16 cellular contexts compared by ENCODE assay signal in genomic region chr10:47047127-47047504, GRCh38.
DNase-seq lines count a peak whose midpoint lies in the region; ATAC-seq and TF ChIP-seq lines count a peak whose summit lies in the region.
"Had no signal": no experiment of that assay in that cellular context is flagged by ENCODE, and none has a peak within 500 bp of the region (broad histone marks: within the 10 kb centered on the region; RNA-seq: fewer than 3 reads in every experiment).

No MANE protein-coding gene starts in this region.

- no peak overlapping the region for H2AFZ ChIP-seq in H9 (ENCODE audit: low read length)
- H2AFZ ChIP-seq in neural progenitor cell (replicated peaks), result no peak overlapping the region

- H3K9me3 ChIP-seq in H9 (ENCODE audit: control insufficient read depth, low read depth, low read length), result no peaks in the 10 kb centered on the region
- no peaks in the 10 kb centered on the region for H3K9me3 ChIP-seq in neural progenitor cell (ENCODE audit: low read depth)
- H3K9me3 ChIP-seq: tibial artery had no signal

- H3K18ac ChIP-seq in H9 (ENCODE audit: insufficient read length, low read depth, low read length), result no peak overlapping the region

- H3K4me1 Mint-ChIP-seq in H9 (peaks cover 5 to 6% of the 10 kb centered on the region in 2 experiments; a peak in 3 of 4 replicates), WTC11 (peaks cover 3% of the 10 kb centered on the region; the same call in 1 of the 2 replicates), neural progenitor cell (peaks cover 11% of the 10 kb centered on the region)

- no peak overlapping the region for H3K4me3 ChIP-seq in neural progenitor cell
- H3K4me3 ChIP-seq: skin epidermis, tibial artery had no signal

- H2BK20ac ChIP-seq in H9 (ENCODE audit: low read depth, low read length, poor library complexity, severe bottlenecking), result no peak overlapping the region

- no CpG with 5 or more reads among the region's 5 CpGs for WGBS in H9 (ENCODE audit: extremely low coverage, insufficient read length, low lambda C conversion rate)

- no peak overlapping the region for H3K9ac ChIP-seq in H9 (ENCODE audit: extremely low read depth, insufficient read length, low read length)
- H3K9ac ChIP-seq in neural progenitor cell, result no peak overlapping the region

- CTCF ChIA-PET in WTC11 (lab: Charles Lee), result interaction anchor here (0.6 to 3.8 kb wide), 58 partner anchors 9 to 404 kb away, joined by 3 to 69 read pairs (median 6); partner anchors contain the start of gene GDF10

- H3K14ac ChIP-seq in H9 (ENCODE audit: insufficient read depth, low read length), result no peak overlapping the region

- no peak overlapping the region for H3T11ph ChIP-seq in H9 (ENCODE audit: low read length)

- no peak overlapping the region for H4K91ac ChIP-seq in H9 (ENCODE audit: insufficient read length, low read depth, low read length)

- H3K4me1 ChIP-seq in H9 (ENCODE audit: insufficient read depth, low read length) (no peaks in the 10 kb centered on the region), neural progenitor cell (no peaks in the 10 kb centered on the region)

- no peaks in the 10 kb centered on the region for H3F3A ChIP-seq in neural progenitor cell (ENCODE audit: low read depth)

- no peak overlapping the region for H2BK12ac ChIP-seq in H9 (ENCODE audit: insufficient read length, low read depth, low read length)

- H3K4me2 ChIP-seq in H9 (ENCODE audit: insufficient read depth, insufficient read length, low read length) (no peak overlapping the region), neural progenitor cell (no peak overlapping the region)

- H2BK15ac ChIP-seq in H9 (ENCODE audit: low read depth, low read length), result no peak overlapping the region

- no peak overlapping the region for H3K56ac ChIP-seq in H9 (ENCODE audit: insufficient read length, low read depth, low read length)

- H3K4me3 Mint-ChIP-seq in H9 (no peak overlapping the region), WTC11 (no peak overlapping the region), neural progenitor cell (no peak overlapping the region)

- no peaks in the 10 kb centered on the region for H4K20me1 ChIP-seq in H9 (ENCODE audit: control insufficient read depth, insufficient read depth, insufficient read length)
- no peaks in the 10 kb centered on the region for H4K20me1 ChIP-seq in neural progenitor cell (ENCODE audit: low read depth)

- H3K27ac ChIP-seq in H9 (ENCODE audit: insufficient read length, low read depth, low read length) (no peak overlapping the region), neural progenitor cell (no peak overlapping the region)
- H3K27ac ChIP-seq: brain microvascular endothelial cell, skin epidermis, WERI-Rb-1 had no signal

- no peak overlapping the region for H4K8ac ChIP-seq in H9 (replicated peaks; ENCODE audit: insufficient read length, low read depth, low read length)

- H3K23ac ChIP-seq in H9 (ENCODE audit: insufficient read length, low read depth, low read length), result no peak overlapping the region

- H3K27ac Mint-ChIP-seq in H9, result peak overlapping the region in 2 of 3 experiments; percentile 70 to 82; a peak in 2 of 7 replicates
- H3K27ac Mint-ChIP-seq in WTC11, result no peak overlapping the region
- peak overlapping the region; percentile 51 for H3K27ac Mint-ChIP-seq in neural progenitor cell

- POLR2A ChIA-PET in WTC11 (lab: Charles Lee), result interaction anchor here (0.7 kb wide), 1 partner anchor 222 kb away, joined by 3 read pairs; no protein-coding TSS in a partner anchor

- H2BK120ac ChIP-seq in H9 (ENCODE audit: low read depth, low read length, poor library complexity, severe bottlenecking), result no peak overlapping the region

- H3K9me3 Mint-ChIP-seq in H9 (no peaks in the 10 kb centered on the region), WTC11 (no peaks in the 10 kb centered on the region), neural progenitor cell (no peaks in the 10 kb centered on the region)
- H3K9me3 Mint-ChIP-seq: CD4-positive, alpha-beta memory T cell had no signal

- H3K36me3 Mint-ChIP-seq in H9 (ENCODE audit: insufficient read depth in 1 of 3, low read depth in 3 of 3) (no peaks in the 10 kb centered on the region), WTC11 (no peaks in the 10 kb centered on the region), neural progenitor cell (no peaks in the 10 kb centered on the region)
- H3K36me3 Mint-ChIP-seq: CD4-positive, alpha-beta memory T cell; naive thymus-derived CD4-positive, alpha-beta T cell had no signal

- H3K79me1 ChIP-seq in H9 (ENCODE audit: insufficient read depth, low read depth, low read length, poor library complexity, severe bottlenecking), result no peaks in the 10 kb centered on the region

- H3K27me3 Mint-ChIP-seq in H9 (ENCODE audit: low read depth) (no peaks in the 10 kb centered on the region; the same call in 1 of the 2 replicates), WTC11 (ENCODE audit: low read depth) (no peaks in the 10 kb centered on the region; the same call in 1 of the 2 replicates), neural progenitor cell (ENCODE audit: insufficient read depth, low read depth) (peaks cover 21% of the 10 kb centered on the region)
- H3K27me3 Mint-ChIP-seq: CD4-positive, alpha-beta memory T cell; naive thymus-derived CD4-positive, alpha-beta T cell had no signal

- TF ChIP-seq CTCF in H9 (conservative IDR thresholded peaks at IDR 0.05) (no peak), WTC11 (IDR thresholded peaks at IDR 0.05) (no peak), neural progenitor cell (IDR thresholded peaks at IDR 0.05) (no peak)

- H3K36me3 ChIP-seq in neural progenitor cell, result no peaks in the 10 kb centered on the region
- H3K36me3 ChIP-seq: brain microvascular endothelial cell, tibial artery, WERI-Rb-1 had no signal

- H2BK5ac ChIP-seq in H9 (ENCODE audit: insufficient read length, low read length), result no peak overlapping the region

- DNase-seq in SIG-M5 treated with dmso at 0.1 percent for 504 hours (lab: John Stamatoyannopoulos, UW; ENCODE audit: unreplicated experiment), result peak; percentile 30
- DNase-seq in SIG-M5 (lab: John Stamatoyannopoulos, UW), result no peak
- DNase-seq in H9, result no peak
- peak; percentile 8 for DNase-seq in WTC11 (ENCODE audit: low spot score)
- no peak for DNase-seq in neural progenitor cell (ENCODE audit: low spot score)
- no peak for DNase-seq in activated CD4-positive, alpha-beta T cell treated with anti-CD3 and anti-CD28 coated beads, Interleukin-2, amount 50 U/mL, for 1 hour
- DNase-seq: NCI-H2029 treated with DMSO at 0.1 percent for 48 hours, NCI-H2227 treated with DMSO at 0.1 percent for 48 hours had no signal

- no peak overlapping the region for H2AK5ac ChIP-seq in H9 (ENCODE audit: insufficient read length, low read length)

- H3K79me2 ChIP-seq in H9 (ENCODE audit: insufficient read depth, low read length) (no peaks in the 10 kb centered on the region), neural progenitor cell (ENCODE audit: low read depth) (no peaks in the 10 kb centered on the region)

- H3K23me2 ChIP-seq in H9 (ENCODE audit: insufficient read length, low read depth, low read length, poor library complexity, severe bottlenecking), result no peaks in the 10 kb centered on the region

- H3K4ac ChIP-seq in H9 (ENCODE audit: low read depth, low read length), result no peak overlapping the region

- no peak overlapping the region for H4K5ac ChIP-seq in H9 (ENCODE audit: insufficient read length, low read depth, low read length)

- no peak for ATAC-seq in WTC11
- ATAC-seq in GM21825 (IDR thresholded peaks at IDR 0.05; ENCODE audit: unreplicated experiment), result no peak
- ATAC-seq in HG03039 (IDR thresholded peaks at IDR 0.05; ENCODE audit: unreplicated experiment), result no peak

- H3K27me3 ChIP-seq in H9 (ENCODE audit: insufficient read depth, low read length) (no peaks in the 10 kb centered on the region), neural progenitor cell (no peaks in the 10 kb centered on the region)
- H3K27me3 ChIP-seq: brain microvascular endothelial cell, tibial artery had no signal

TF ChIP-seq in WTC11, 78 proteins besides CTCF, POLR2A, EP300 and RAD21 (continues in another document):
- TF ChIP-seq E2F4 (CRISPR knock-in tag; IDR thresholded peaks at IDR 0.05; ENCODE audit: borderline replicate concordance, low read depth) (no peak), JUN (CRISPR knock-in tag; IDR thresholded peaks at IDR 0.05) (no peak), ZNF121 (CRISPR knock-in tag; IDR thresholded peaks at IDR 0.05) (no peak), EMX1 (CRISPR knock-in tag; IDR thresholded peaks at IDR 0.05) (no peak), GRHL2 (CRISPR knock-in tag; IDR thresholded peaks at IDR 0.05; ENCODE audit: insufficient replicate concordance, severe bottlenecking) (no peak), NR1H2 (CRISPR knock-in tag; IDR thresholded peaks at IDR 0.05) (no peak), GTF2I (CRISPR knock-in tag; conservative IDR thresholded peaks at IDR 0.05) (no peak), FOXK1 (CRISPR knock-in tag; IDR thresholded peaks at IDR 0.05) (no peak), IRF2 (CRISPR knock-in tag; IDR thresholded peaks at IDR 0.05; ENCODE audit: borderline replicate concordance, low read depth) (no peak), TCF7 (CRISPR knock-in tag; IDR thresholded peaks at IDR 0.05; ENCODE audit: low read depth) (no peak), ZNF423 (CRISPR knock-in tag; IDR thresholded peaks at IDR 0.05) (no peak), ESRRA (CRISPR knock-in tag; IDR thresholded peaks at IDR 0.05; ENCODE audit: borderline replicate concordance) (no peak)
- TF ChIP-seq, protein P1, sequence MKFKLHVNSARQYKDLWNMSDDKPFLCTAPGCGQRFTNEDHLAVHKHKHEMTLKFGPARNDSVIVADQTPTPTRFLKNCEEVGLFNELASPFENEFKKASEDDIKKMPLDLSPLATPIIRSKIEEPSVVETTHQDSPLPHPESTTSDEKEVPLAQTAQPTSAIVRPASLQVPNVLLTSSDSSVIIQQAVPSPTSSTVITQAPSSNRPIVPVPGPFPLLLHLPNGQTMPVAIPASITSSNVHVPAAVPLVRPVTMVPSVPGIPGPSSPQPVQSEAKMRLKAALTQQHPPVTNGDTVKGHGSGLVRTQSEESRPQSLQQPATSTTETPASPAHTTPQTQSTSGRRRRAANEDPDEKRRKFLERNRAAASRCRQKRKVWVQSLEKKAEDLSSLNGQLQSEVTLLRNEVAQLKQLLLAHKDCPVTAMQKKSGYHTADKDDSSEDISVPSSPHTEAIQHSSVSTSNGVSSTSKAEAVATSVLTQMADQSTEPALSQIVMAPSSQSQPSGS (CRISPR knock-in tag; IDR thresholded peaks at IDR 0.05; ENCODE audit: borderline replicate concordance, low read depth), result no peak

Comparison
In these comparisons a context has a peak if more than half of its experiments do, and no peak if none do; other contexts are left out.
1. DNase-seq: peak in SIG-M5 treated with dmso at 0.1 percent for 504 hours (single experiment) and WTC11 (single experiment); none in SIG-M5 (single experiment), H9 (single experiment), neural progenitor cell (single experiment) and activated CD4-positive, alpha-beta T cell treated with anti-CD3 and anti-CD28 coated beads, Interleukin-2, amount 50 U/mL, for 1 hour (single experiment).